2 cellular contexts compared by ENCODE assay signal in genomic region chr7:34497153-34497777, GRCh38.
TF ChIP-seq lines count a peak whose summit lies in the region.

No MANE protein-coding gene starts in this region.

TF ChIP-seq in HCT116, 20 proteins besides CTCF, POLR2A, EP300 and RAD21 (continued from another document):
- TF ChIP-seq TCF7L2 (IDR thresholded peaks at IDR 0.05; ENCODE audit: borderline replicate concordance, extremely low read depth, insufficient read depth, insufficient read length) (no peak), ELF1 (IDR thresholded peaks at IDR 0.05; ENCODE audit: borderline replicate concordance, low read depth) (no peak), POLR2AphosphoS5 (IDR thresholded peaks at IDR 0.05; ENCODE audit: low read depth, low read length) (no peak), CBX3 (IDR thresholded peaks at IDR 0.05; ENCODE audit: low read depth) (no peak), MAX (IDR thresholded peaks at IDR 0.05) (no peak), EZH2phosphoT487 (IDR thresholded peaks at IDR 0.05; ENCODE audit: borderline replicate concordance) (no peak), REST (IDR thresholded peaks at IDR 0.05; ENCODE audit: low read depth) (no peak), YY1 (IDR thresholded peaks at IDR 0.05; ENCODE audit: extremely low read depth, insufficient replicate concordance, low read depth, low read length) (no peak), SRF (IDR thresholded peaks at IDR 0.05; ENCODE audit: low read depth) (no peak), EZH2 (IDR thresholded peaks at IDR 0.05) (no peak)

TF ChIP-seq in SK-N-SH treated with all-trans-retinoic acid at 6 μM for 48 hours, 23 proteins besides CTCF, POLR2A, EP300 and RAD21 (continued from another document):
- TF ChIP-seq TOX (CRISPR knock-in tag; IDR thresholded peaks at IDR 0.05; ENCODE audit: borderline replicate concordance) (no peak), ESRRG (CRISPR knock-in tag; IDR thresholded peaks at IDR 0.05) (no peak), RARB (CRISPR knock-in tag; IDR thresholded peaks at IDR 0.05) (no peak), ZNF70 (CRISPR knock-in tag; IDR thresholded peaks at IDR 0.05) (no peak), CSDC2 (CRISPR knock-in tag; IDR thresholded peaks at IDR 0.05) (no peak), ZFP3 (CRISPR knock-in tag; IDR thresholded peaks at IDR 0.05) (no peak), CSRNP3 (CRISPR knock-in tag; IDR thresholded peaks at IDR 0.05) (no peak), ARNTL (CRISPR knock-in tag; IDR thresholded peaks at IDR 0.05; ENCODE audit: borderline replicate concordance, low read depth) (no peak), ZFP30 (CRISPR knock-in tag; IDR thresholded peaks at IDR 0.05) (no peak), ZC3H10 (CRISPR knock-in tag; IDR thresholded peaks at IDR 0.05) (no peak), GLIS3 (CRISPR knock-in tag; IDR thresholded peaks at IDR 0.05) (no peak), BACH2 (CRISPR knock-in tag; IDR thresholded peaks at IDR 0.05; ENCODE audit: borderline replicate concordance) (no peak), OSR1 (CRISPR knock-in tag; IDR thresholded peaks at IDR 0.05) (no peak), ISL1 (CRISPR knock-in tag; IDR thresholded peaks at IDR 0.05) (no peak), ZNF565 (CRISPR knock-in tag; conservative IDR thresholded peaks at IDR 0.05; ENCODE audit: low read depth) (no peak)
